26 cellular contexts compared by ENCODE assay signal in genomic region chr3:17638351-17638750, GRCh38.
DNase-seq lines count a peak whose midpoint lies in the region; ATAC-seq and TF ChIP-seq lines count a peak whose summit lies in the region.
"Had no signal": no experiment of that assay in that cellular context is flagged by ENCODE, and none has a peak within 500 bp of the region (broad histone marks: within the 10 kb centered on the region; RNA-seq: fewer than 3 reads in every experiment).

No MANE protein-coding gene starts in this region.

- H3K27me3 Mint-ChIP-seq in activated naive CD8-positive, alpha-beta T cell treated with anti-CD3 and anti-CD28 coated beads for 36 hours = no peaks in the 10 kb centered on the region
- H3K27me3 Mint-ChIP-seq in progenitor cell of endocrine pancreas = no peaks in the 10 kb centered on the region
- H3K27me3 Mint-ChIP-seq: activated naive CD8-positive, alpha-beta T cell treated with anti-CD3 and anti-CD28 coated beads, Interleukin-2, amount 10 ng/mL, durations not matched to agents 7 days and 5 days; memory B cell; natural killer cell treated with Interleukin-12 subunit alpha and Interleukin-12 subunit beta and Interleukin-15 and Interleukin-18, amount 100 ng/mL, for 72 hours had no signal

- DNase-seq in SIG-M5 treated with dmso at 0.1 percent for 504 hours (lab: John Stamatoyannopoulos, UW; ENCODE audit: unreplicated experiment) (peak; percentile 88), SIG-M5 (lab: John Stamatoyannopoulos, UW) (no peak), RWPE2 (ENCODE audit: low spot score) (no peak), fibroblast of gingiva (ENCODE audit: low read depth) (peak; percentile 66), tibial artery (no peak), H7 (no peak), progenitor cell of endocrine pancreas (ENCODE audit: low spot score, unreplicated experiment) (no peak)
- no peak for DNase-seq in activated naive CD8-positive, alpha-beta T cell treated with anti-CD3 and anti-CD28 coated beads for 36 hours
- DNase-seq: activated naive CD8-positive, alpha-beta T cell treated with anti-CD3 and anti-CD28 coated beads, Interleukin-2, amount 10 ng/mL, durations not matched to agents 7 days and 5 days; C1 segment of cervical spinal cord; caudate nucleus; DMS53; effector CD4-positive, alpha-beta T cell; esophagus squamous epithelium; hypothalamus; NCI-H2081; NCI-H510A; psoas muscle; SJCRH30; stimulated activated CD4-positive, alpha-beta T cell treated with anti-CD3 and anti-CD28 coated beads, Interleukin-12 subunit alpha, Interleukin-12 subunit beta, amount 100 ng/mL, for 4 hours; thyroid gland had no signal

- TF ChIP-seq CTCF in RWPE2 (IDR thresholded peaks at IDR 0.05; ENCODE audit: poor library complexity, severe bottlenecking) (no peak), tibial artery (IDR thresholded peaks at IDR 0.05) (no peak), progenitor cell of endocrine pancreas (IDR thresholded peaks at IDR 0.05; ENCODE audit: unreplicated experiment) (no peak)

- ATAC-seq in RWPE2 (ENCODE audit: low read depth) = no peak
- ATAC-seq: natural killer cell treated with Interleukin-12 subunit alpha and Interleukin-12 subunit beta and Interleukin-15 and Interleukin-18, amount 100 ng/mL, for 72 hours; psoas muscle had no signal

- no peak overlapping the region for H3K4me3 Mint-ChIP-seq in activated naive CD8-positive, alpha-beta T cell treated with anti-CD3 and anti-CD28 coated beads for 36 hours
- no peak overlapping the region for H3K4me3 Mint-ChIP-seq in progenitor cell of endocrine pancreas (ENCODE audit: low read depth)
- H3K4me3 Mint-ChIP-seq: activated naive CD8-positive, alpha-beta T cell treated with anti-CD3 and anti-CD28 coated beads, Interleukin-2, amount 10 ng/mL, durations not matched to agents 7 days and 5 days; activated T-helper 1 cell treated with anti-CD3 and anti-CD28 coated beads, Interleukin-12 subunit alpha, Interleukin-12 subunit beta, Interleukin-2, Interleukin-4 antibody, amounts not matched to agents 30 ng/mL and 10 ng/mL and 1 ng/mL, durations not matched to agents 14 hours and 24 hours and 36 hours; memory B cell; natural killer cell treated with Interleukin-12 subunit alpha and Interleukin-12 subunit beta and Interleukin-15 and Interleukin-18, amount 100 ng/mL, for 72 hours; T-helper 2 cell treated with Interferon-gamma antibody and Interleukin-4, amounts not matched to agents 5 μg/mL and 100 μg/mL, for 36 hours had no signal

- H3K9me3 Mint-ChIP-seq in activated naive CD8-positive, alpha-beta T cell treated with anti-CD3 and anti-CD28 coated beads for 36 hours = no peaks in the 10 kb centered on the region
- H3K9me3 Mint-ChIP-seq in progenitor cell of endocrine pancreas (ENCODE audit: low read depth) = peaks cover 4% of the 10 kb centered on the region
- H3K9me3 Mint-ChIP-seq: activated naive CD8-positive, alpha-beta T cell treated with anti-CD3 and anti-CD28 coated beads, Interleukin-2, amount 10 ng/mL, durations not matched to agents 7 days and 5 days; activated T-helper 1 cell treated with anti-CD3 and anti-CD28 coated beads, Interleukin-12 subunit alpha, Interleukin-12 subunit beta, Interleukin-2, Interleukin-4 antibody, amounts not matched to agents 30 ng/mL and 10 ng/mL and 1 ng/mL, durations not matched to agents 14 hours and 24 hours and 36 hours; natural killer cell treated with Interleukin-12 subunit alpha and Interleukin-12 subunit beta and Interleukin-15 and Interleukin-18, amount 100 ng/mL, for 72 hours; T-helper 2 cell treated with Interferon-gamma antibody and Interleukin-4, amounts not matched to agents 5 μg/mL and 100 μg/mL, for 36 hours had no signal

- H3K27ac ChIP-seq in RWPE2 (ENCODE audit: poor library complexity, severe bottlenecking) (peak overlapping the region; percentile 81), tibial artery (peak overlapping the region; percentile 22 to 55)
- H3K27ac ChIP-seq: 22Rv1, esophagus squamous epithelium, psoas muscle, SJCRH30, thyroid gland had no signal

- H3K4me1 ChIP-seq in RWPE2 (ENCODE audit: insufficient read depth, poor library complexity, severe bottlenecking) = peaks cover 31% of the 10 kb centered on the region
- H3K4me1 ChIP-seq in tibial artery = peaks cover 0 to 61% (median 29%) of the 10 kb centered on the region in 4 donors

- H3K9me3 ChIP-seq in RWPE2 (ENCODE audit: severe bottlenecking) (no peaks in the 10 kb centered on the region), tibial artery (no peaks in the 10 kb centered on the region)
- H3K9me3 ChIP-seq: esophagus squamous epithelium, psoas muscle, SJCRH30, thyroid gland had no signal

- no peaks in the 10 kb centered on the region for H3K36me3 ChIP-seq in RWPE2 (ENCODE audit: low read depth)
- no peaks in the 10 kb centered on the region for H3K36me3 ChIP-seq in tibial artery
- H3K36me3 ChIP-seq in H7 (replicated peaks; ENCODE audit: control insufficient read depth, insufficient read depth, low read length) = no peaks in the 10 kb centered on the region
- H3K36me3 ChIP-seq: esophagus squamous epithelium, SJCRH30, thyroid gland had no signal

- H3K27ac Mint-ChIP-seq in activated naive CD8-positive, alpha-beta T cell treated with anti-CD3 and anti-CD28 coated beads for 36 hours = no peak overlapping the region
- H3K27ac Mint-ChIP-seq in progenitor cell of endocrine pancreas = no peak overlapping the region
- H3K27ac Mint-ChIP-seq: activated naive CD8-positive, alpha-beta T cell treated with anti-CD3 and anti-CD28 coated beads, Interleukin-2, amount 10 ng/mL, durations not matched to agents 7 days and 5 days; activated T-helper 1 cell treated with anti-CD3 and anti-CD28 coated beads, Interleukin-12 subunit alpha, Interleukin-12 subunit beta, Interleukin-2, Interleukin-4 antibody, amounts not matched to agents 30 ng/mL and 10 ng/mL and 1 ng/mL, durations not matched to agents 14 hours and 24 hours and 36 hours; memory B cell; natural killer cell treated with Interleukin-12 subunit alpha and Interleukin-12 subunit beta and Interleukin-15 and Interleukin-18, amount 100 ng/mL, for 72 hours; T-helper 2 cell treated with Interferon-gamma antibody and Interleukin-4, amounts not matched to agents 5 μg/mL and 100 μg/mL, for 36 hours had no signal

- H3K36me3 Mint-ChIP-seq in activated naive CD8-positive, alpha-beta T cell treated with anti-CD3 and anti-CD28 coated beads for 36 hours = peaks cover 6% of the 10 kb centered on the region
- H3K36me3 Mint-ChIP-seq in progenitor cell of endocrine pancreas (ENCODE audit: insufficient read depth) = peaks cover 3% of the 10 kb centered on the region
- H3K36me3 Mint-ChIP-seq: natural killer cell treated with Interleukin-12 subunit alpha and Interleukin-12 subunit beta and Interleukin-15 and Interleukin-18, amount 100 ng/mL, for 72 hours had no signal

- H3K4me1 Mint-ChIP-seq in activated naive CD8-positive, alpha-beta T cell treated with anti-CD3 and anti-CD28 coated beads for 36 hours = peaks cover 26% of the 10 kb centered on the region
- peaks cover 1% of the 10 kb centered on the region for H3K4me1 Mint-ChIP-seq in progenitor cell of endocrine pancreas (ENCODE audit: low read depth)

- H3K27me3 ChIP-seq in RWPE2 (ENCODE audit: insufficient read depth, poor library complexity, severe bottlenecking) = no peaks in the 10 kb centered on the region
- H3K27me3 ChIP-seq in tibial artery = no peaks in the 10 kb centered on the region
- no peaks in the 10 kb centered on the region for H3K27me3 ChIP-seq in H7 (ENCODE audit: control insufficient read depth, insufficient read depth, low read length)
- H3K27me3 ChIP-seq: esophagus squamous epithelium, SJCRH30, thyroid gland had no signal

- intact Hi-C loops in tibial artery (cut with DNase I; ENCODE audit: low total_unique reads) = no loop called here

- H3K4me3 ChIP-seq in RWPE2 (ENCODE audit: severe bottlenecking) = no peak overlapping the region
- no peak overlapping the region for H3K4me3 ChIP-seq in tibial artery
- no peak overlapping the region for H3K4me3 ChIP-seq in H7 (ENCODE audit: insufficient read depth, low read depth, low read length)
- H3K4me3 ChIP-seq: esophagus squamous epithelium, psoas muscle, SJCRH30, thyroid gland had no signal

Comparison
In these comparisons a context has a peak if more than half of its experiments do, and no peak if none do; other contexts are left out.
1. DNase-seq: peak in SIG-M5 treated with dmso at 0.1 percent for 504 hours (single experiment) and fibroblast of gingiva (single experiment); none in SIG-M5 (single experiment), RWPE2 (single experiment), tibial artery (0 of 2), activated naive CD8-positive, alpha-beta T cell treated with anti-CD3 and anti-CD28 coated beads for 36 hours (single experiment), H7 (single experiment) and progenitor cell of endocrine pancreas (single experiment).